In genomic region chr10:30178565-30178964, GRCh38 we compare ENCODE assay signal across 20 cellular contexts.
DNase-seq lines count a peak whose midpoint lies in the region; ATAC-seq and TF ChIP-seq lines count a peak whose summit lies in the region.
"Had no signal": no experiment of that assay in that cellular context is flagged by ENCODE, and none has a peak within 500 bp of the region (broad histone marks: within the 10 kb centered on the region; RNA-seq: fewer than 3 reads in every experiment).

No MANE protein-coding gene starts in this region.

- no peak for TF ChIP-seq POLR2A in body of pancreas (IDR thresholded peaks at IDR 0.05)

- no peaks in the 10 kb centered on the region for H3K27me3 ChIP-seq in body of pancreas
- H3K27me3 ChIP-seq: esophagus squamous epithelium had no signal

- no peaks in the 10 kb centered on the region for H3K27me3 Mint-ChIP-seq in mesothelial cell of epicardium (ENCODE audit: low read depth)
- H3K27me3 Mint-ChIP-seq: activated B cell treated with CpG ODN at 0.5 μM for 24 hours had no signal

- no peak for ATAC-seq in body of pancreas
- ATAC-seq: A549 had no signal

- H3K4me1 ChIP-seq in body of pancreas, result peaks cover 5% of the 10 kb centered on the region

- WGBS in body of pancreas, 2 donors, result 37 to 40% methylated on average over 7 of the region's 7 CpGs

- no peaks in the 10 kb centered on the region for H3K36me3 ChIP-seq in body of pancreas (replicated peaks in 1 of 2; ENCODE audit: insufficient read depth in 1 of 2, low read depth in 2 of 2)
- H3K36me3 ChIP-seq: esophagus squamous epithelium had no signal

- DNase-seq in AG08395 (ENCODE audit: low spot score) (peak; percentile 8), LHCN-M2 (ENCODE audit: low read depth) (peak; percentile 38), dedifferentiated amniotic fluid mesenchymal stem cell (ENCODE audit: extremely low spot score) (peak; percentile 38), mesothelial cell of epicardium (ENCODE audit: low spot score in 2 of 2, unreplicated experiment in 2 of 2) (no peak), NCI-H510A treated with DMSO at 0.1 percent for 48 hours (lab: John Stamatoyannopoulos, UW) (no peak), NCI-H2081 treated with DMSO at 0.1 percent for 48 hours (lab: John Stamatoyannopoulos, UW) (no peak), body of pancreas (no peak), NCI-H2196 (lab: John Stamatoyannopoulos, UW; ENCODE audit: unreplicated experiment) (no peak)
- DNase-seq: activated B cell treated with CpG ODN at 0.5 μM for 24 hours; activated CD4-positive, alpha-beta memory T cell treated with anti-CD3 and anti-CD28 coated beads for 36 hours; activated naive CD4-positive, alpha-beta T cell; CD4-positive, CD25-positive, alpha-beta regulatory T cell; cerebellar nuclear complex; effector memory CD4-positive, alpha-beta T cell; esophagus squamous epithelium; nucleus accumbens; stimulated activated CD4-positive, alpha-beta T cell treated with anti-CD3 and anti-CD28 coated beads, Interleukin-15, amount 100 ng/mL, for 24 hours; substantia nigra; T-helper 9 cell had no signal

- no peak for TF ChIP-seq CTCF in mesothelial cell of epicardium (IDR thresholded peaks at IDR 0.05; ENCODE audit: unreplicated experiment)
- TF ChIP-seq CTCF in body of pancreas (IDR thresholded peaks at IDR 0.05), result no peak

- H3K27ac Mint-ChIP-seq in mesothelial cell of epicardium, result peak overlapping the region; percentile 65
- H3K27ac Mint-ChIP-seq: activated B cell treated with CpG ODN at 0.5 μM for 24 hours; activated CD4-positive, alpha-beta memory T cell treated with anti-CD3 and anti-CD28 coated beads for 36 hours; CD4-positive, CD25-positive, alpha-beta regulatory T cell had no signal

- H3K9me3 ChIP-seq in body of pancreas, result no peaks in the 10 kb centered on the region
- H3K9me3 ChIP-seq: A549, esophagus squamous epithelium had no signal

- H3K4me1 Mint-ChIP-seq in mesothelial cell of epicardium, result peaks cover 28% of the 10 kb centered on the region
- H3K4me1 Mint-ChIP-seq: activated B cell treated with CpG ODN at 0.5 μM for 24 hours; CD4-positive, CD25-positive, alpha-beta regulatory T cell had no signal

- intact Hi-C loops in body of pancreas (cut with DNase I), result no loop called here

- H3K4me3 Mint-ChIP-seq in mesothelial cell of epicardium, result no peak overlapping the region
- H3K4me3 Mint-ChIP-seq: activated B cell treated with CpG ODN at 0.5 μM for 24 hours; activated CD4-positive, alpha-beta memory T cell treated with anti-CD3 and anti-CD28 coated beads for 36 hours; CD4-positive, CD25-positive, alpha-beta regulatory T cell had no signal

- no peaks in the 10 kb centered on the region for H3K36me3 Mint-ChIP-seq in mesothelial cell of epicardium
- H3K36me3 Mint-ChIP-seq: activated CD4-positive, alpha-beta memory T cell treated with anti-CD3 and anti-CD28 coated beads for 36 hours; CD4-positive, CD25-positive, alpha-beta regulatory T cell had no signal

- no peaks in the 10 kb centered on the region for H3K9me3 Mint-ChIP-seq in mesothelial cell of epicardium
- H3K9me3 Mint-ChIP-seq: activated B cell treated with CpG ODN at 0.5 μM for 24 hours; activated CD4-positive, alpha-beta memory T cell treated with anti-CD3 and anti-CD28 coated beads for 36 hours had no signal

- H3K4me3 ChIP-seq in body of pancreas, result no peak overlapping the region
- H3K4me3 ChIP-seq: A549, esophagus squamous epithelium had no signal

- no peak overlapping the region for H3K27ac ChIP-seq in body of pancreas
- H3K27ac ChIP-seq: A549, esophagus squamous epithelium had no signal

Comparison
In these comparisons a context has a peak if more than half of its experiments do, and no peak if none do; other contexts are left out.
1. DNase-seq: peak in AG08395 (single experiment), LHCN-M2 (single experiment) and dedifferentiated amniotic fluid mesenchymal stem cell (single experiment); none in mesothelial cell of epicardium (0 of 2), NCI-H510A treated with DMSO at 0.1 percent for 48 hours (single experiment), NCI-H2081 treated with DMSO at 0.1 percent for 48 hours (single experiment), body of pancreas (0 of 4) and NCI-H2196 (single experiment).